9 cellular contexts compared by ENCODE assay signal in genomic region chr6:33201935-33202334, GRCh38. TPM values are rescaled to one million over a fixed set of nuclear protein-coding genes. Genes with fewer than 3 reads are reported as not detected.
DNase-seq lines count a peak whose midpoint lies in the region; ATAC-seq and TF ChIP-seq lines count a peak whose summit lies in the region.
"Had no signal": no experiment of that assay in that cellular context is flagged by ENCODE, and none has a peak within 500 bp of the region (broad histone marks: within the 10 kb centered on the region; RNA-seq: fewer than 3 reads in every experiment).

No MANE protein-coding gene starts in this region.

- peak overlapping the region; percentile 99 for H3K4me3 ChIP-seq in GM23248
- H3K4me3 ChIP-seq in fibroblast of villous mesenchyme (ENCODE audit: low read depth, low read length), result peak overlapping the region; percentile 98
- peak overlapping the region; percentile 95 for H3K4me3 ChIP-seq in skeletal muscle cell (ENCODE audit: low read depth, low read length)

- 46 to 50% methylated on average over 6 of the region's 6 CpGs for WGBS in GM23248 (ENCODE audit: low coverage in 1 of 2, low lambda C conversion rate in 2 of 2, missing lambda C conversion rate in 2 of 2), 2 experiments

- POLR2A ChIA-PET in T-cell (lab: Charles Lee), result no interaction called here

- no peaks in the 10 kb centered on the region for H3K9me3 ChIP-seq in GM23248 (ENCODE audit: low read depth)

- H4K20me1 ChIP-seq in GM23248 (ENCODE audit: insufficient read depth), result no peaks in the 10 kb centered on the region; the same call in 1 of the 2 replicates

- H3K4me1 Mint-ChIP-seq in T-cell, result peaks cover 81 to 85% (median 83%) of the 10 kb centered on the region in 3 donors

- peaks cover 11% of the 10 kb centered on the region for H3K36me3 ChIP-seq in GM23248 (ENCODE audit: low read depth)

- peak overlapping the region; percentile 100 for H3K4me2 ChIP-seq in GM23248 (ENCODE audit: unreplicated experiment)

- peaks cover 27% of the 10 kb centered on the region for H3K36me3 Mint-ChIP-seq in T-cell

- peak overlapping the region; percentile 69 to 73 for H3K27ac Mint-ChIP-seq in T-cell

- H3F3A ChIP-seq in GM23248 (ENCODE audit: insufficient read depth), result peaks cover 49% of the 10 kb centered on the region

- no peaks in the 10 kb centered on the region for H3K9me2 ChIP-seq in GM23248 (ENCODE audit: insufficient read depth)

- in situ Hi-C loops in GM23248 (cut with MboI), result no loop called here

- H3K4me3 Mint-ChIP-seq in T-cell, result peak overlapping the region; percentile 97 to 100 (median 99)

- TF ChIP-seq CTCF in fibroblast of villous mesenchyme (IDR thresholded peaks at IDR 0.05; ENCODE audit: insufficient read depth, low read depth, low read length) (no peak), GM10266 (IDR thresholded peaks at IDR 0.05; ENCODE audit: control insufficient read depth, insufficient read depth, low read depth, missing control alignments) (no peak)

- CTCF ChIA-PET in T-cell (lab: Charles Lee), result no interaction called here

- ATAC-seq in T-cell (replicated peaks in 1 of 4) (no peak), GM19395 (IDR thresholded peaks at IDR 0.05; ENCODE audit: unreplicated experiment) (no peak), GM21576 (IDR thresholded peaks at IDR 0.05; ENCODE audit: unreplicated experiment) (no peak)

- peaks cover 69% of the 10 kb centered on the region for H3K79me2 ChIP-seq in GM23248 (ENCODE audit: insufficient read depth)

- H3K27me3 Mint-ChIP-seq in T-cell, result no peaks in the 10 kb centered on the region

- H3K9ac ChIP-seq in GM23248, result peak overlapping the region; percentile 100

- no peak overlapping the region for H2AFZ ChIP-seq in GM23248

- peaks cover 37% of the 10 kb centered on the region for H3K4me1 ChIP-seq in GM23248 (ENCODE audit: insufficient read depth)

- no peaks in the 10 kb centered on the region for H3K27me3 ChIP-seq in GM23248 (replicated peaks; ENCODE audit: insufficient read depth)

- H3K27ac ChIP-seq in GM23248, result peak overlapping the region; percentile 99

- DNase-seq in GM23248, result peak; percentile 34
- no peak for DNase-seq in T-cell
- DNase-seq in fibroblast of villous mesenchyme (ENCODE audit: low read depth), result no peak
- no peak for DNase-seq in skeletal muscle cell (ENCODE audit: low read depth)
- no peak for DNase-seq in GM10266 (ENCODE audit: extremely low spot score)
- no peak for DNase-seq in A172 (ENCODE audit: low spot score)
- DNase-seq: activated gamma-delta T cell treated with Interleukin-2 at 50 U/mL for 16 hours had no signal

- no peaks in the 10 kb centered on the region for H3K9me3 Mint-ChIP-seq in T-cell

RNA-seq across cellular contexts. Expression of gene SLC39A7, which starts 1.3 kb away (rescaled TPM):
- total RNA-seq in GM23248 (2014; rRNA removed; shearing (Covaris generic)), result 126 and 147 TPM in 2 replicates
- polyA plus RNA-seq in GM23248 (2016; fragmentation: Nextera tagmentation; extraction: Ambion mirVana), result 24.7 and 26.9 TPM in 2 replicates
- total RNA-seq in T-cell, result 10 to 100 TPM; 19.1 to 44.0 (median 41.3) TPM
- total RNA-seq in fibroblast of villous mesenchyme, result 142 and 143 TPM in 2 replicates
- total RNA-seq in A172 (2014; rRNA removed; shearing (Covaris generic)), result 77.7 and 120 TPM in 2 replicates

RNA-seq across cellular contexts. Expression of gene RXRB, which starts 1.5 kb away (rescaled TPM):
- total RNA-seq in GM23248 (2014; rRNA removed; shearing (Covaris generic)), result 27.7 and 28.8 TPM in 2 replicates
- 28.1 and 28.9 TPM in 2 replicates for polyA plus RNA-seq in GM23248 (2016; fragmentation: Nextera tagmentation; extraction: Ambion mirVana)
- total RNA-seq in T-cell (100 to 1,000 TPM in 2 of 5 donors, 10 to 100 TPM in 3; 65.5 to 104 (median 96.4) TPM), fibroblast of villous mesenchyme (16.8 and 22.5 TPM in 2 replicates)
- 14.1 and 20.4 TPM in 2 replicates for total RNA-seq in A172 (2014; rRNA removed; shearing (Covaris generic))

RNA-seq across cellular contexts. Expression of gene HSD17B8, which starts 2.5 kb away (rescaled TPM):
- 1.8 and 3.7 TPM in 2 replicates for total RNA-seq in GM23248 (2014; rRNA removed; shearing (Covaris generic))
- 5.3 and 5.6 TPM in 2 replicates for polyA plus RNA-seq in GM23248 (2016; fragmentation: Nextera tagmentation; extraction: Ambion mirVana)
- total RNA-seq in T-cell (10 to 100 TPM; 13.9 to 27.7 (median 24.4) TPM), fibroblast of villous mesenchyme (4.2 and 4.7 TPM in 2 replicates)
- total RNA-seq in A172 (2014; rRNA removed; shearing (Covaris generic)), result 0.19 TPM in 1 of 2 replicates, not detected in the other

RNA-seq across cellular contexts. Expression of gene RING1, which starts 6.4 kb away (rescaled TPM):
- 35.8 and 37.6 TPM in 2 replicates for total RNA-seq in GM23248 (2014; rRNA removed; shearing (Covaris generic))
- 11.3 and 12.7 TPM in 2 replicates for polyA plus RNA-seq in GM23248 (2016; fragmentation: Nextera tagmentation; extraction: Ambion mirVana)
- total RNA-seq in T-cell (10 to 100 TPM; 37.7 to 43.8 (median 42.6) TPM), fibroblast of villous mesenchyme (27.2 and 43.8 TPM in 2 replicates)
- total RNA-seq in A172 (2014; rRNA removed; shearing (Covaris generic)), result 16.2 and 19.7 TPM in 2 replicates

RNA-seq across cellular contexts. Expression of gene COL11A2, which starts 9.7 kb away (rescaled TPM):
- 0.25 and 0.32 TPM in 2 replicates for total RNA-seq in GM23248 (2014; rRNA removed; shearing (Covaris generic))
- 0.05 and 0.31 TPM in 2 replicates for polyA plus RNA-seq in GM23248 (2016; fragmentation: Nextera tagmentation; extraction: Ambion mirVana)
- 1 to 10 TPM; 1.3 to 9.7 (median 2.7) TPM for total RNA-seq in T-cell
- under 0.01 and 0.32 TPM in 2 replicates for total RNA-seq in fibroblast of villous mesenchyme
- total RNA-seq in A172 (2014; rRNA removed; shearing (Covaris generic)), result 0.79 and 1.7 TPM in 2 replicates
